ENCODE assay signal across 20 cellular contexts in genomic region chr11:104879514-104880190, GRCh38. TPM values are rescaled to one million over a fixed set of nuclear protein-coding genes. Genes with fewer than 3 reads are reported as not detected.
DNase-seq lines count a peak whose midpoint lies in the region; ATAC-seq and TF ChIP-seq lines count a peak whose summit lies in the region.
"Had no signal": no experiment of that assay in that cellular context is flagged by ENCODE, and none has a peak within 500 bp of the region (broad histone marks: within the 10 kb centered on the region; RNA-seq: fewer than 3 reads in every experiment).

No MANE protein-coding gene starts in this region.

- no peaks in the 10 kb centered on the region for H3K9me3 ChIP-seq in H9 (ENCODE audit: control insufficient read depth, low read depth, low read length)
- H3K9me3 ChIP-seq in PC-3 (ENCODE audit: low read length), result no peaks in the 10 kb centered on the region

- H4K20me1 ChIP-seq in H9 (ENCODE audit: control insufficient read depth, insufficient read depth, insufficient read length), result no peaks in the 10 kb centered on the region
- H4K20me1 ChIP-seq in PC-3 (ENCODE audit: low read length), result no peaks in the 10 kb centered on the region

- H3K27ac ChIP-seq in H9 (ENCODE audit: insufficient read length, low read depth, low read length) (no peak overlapping the region), PC-3 (ENCODE audit: low read length) (no peak overlapping the region)
- H3K27ac ChIP-seq: SK-N-MC had no signal

- H3K27me3 Mint-ChIP-seq in H9 (ENCODE audit: low read depth), result no peaks in the 10 kb centered on the region
- H3K27me3 Mint-ChIP-seq in naive B cell, result no peaks in the 10 kb centered on the region
- H3K27me3 Mint-ChIP-seq in glutamatergic neuron (ENCODE audit: unreplicated experiment), result peaks cover under 1% of the 10 kb centered on the region
- H3K27me3 Mint-ChIP-seq: CD4-positive, alpha-beta T cell had no signal

- H3K9ac ChIP-seq in H9 (ENCODE audit: extremely low read depth, insufficient read length, low read length) (no peak overlapping the region), PC-3 (ENCODE audit: low read length) (no peak overlapping the region)

- H2BK120ac ChIP-seq in H9 (ENCODE audit: low read depth, low read length, poor library complexity, severe bottlenecking), result no peak overlapping the region

- no peaks in the 10 kb centered on the region for H3F3A ChIP-seq in PC-3 (ENCODE audit: low read length, unreplicated experiment)

- H2AFZ ChIP-seq in H9 (ENCODE audit: low read length), result no peak overlapping the region
- no peak overlapping the region for H2AFZ ChIP-seq in PC-3 (ENCODE audit: low read length)

- no peak for DNase-seq in H9
- no peak for DNase-seq in PC-3
- DNase-seq in naive B cell, result no peak
- no peak for DNase-seq in Right ventricle myocardium inferior (ENCODE audit: missing footprints)
- no peak for DNase-seq in glutamatergic neuron
- DNase-seq: Calu3; CD4-positive, alpha-beta T cell; DMS53; NCI-H1436; NCI-H2029; NCI-H2171 treated with DMSO at 0.1 percent for 48 hours; NCI-H748 treated with DMSO at 0.1 percent for 48 hours; Right ventricle myocardium superior had no signal

- H3K36me3 Mint-ChIP-seq in H9 (ENCODE audit: insufficient read depth in 1 of 3, low read depth in 3 of 3) (peaks cover 0 to 2% (median 0%) of the 10 kb centered on the region in 3 experiments; a peak in 2 of 7 replicates), naive B cell (no peaks in the 10 kb centered on the region), glutamatergic neuron (ENCODE audit: unreplicated experiment) (no peaks in the 10 kb centered on the region)

- no peak overlapping the region for H3T11ph ChIP-seq in H9 (ENCODE audit: low read length)

- no peaks in the 10 kb centered on the region for H3K79me1 ChIP-seq in H9 (ENCODE audit: insufficient read depth, low read depth, low read length, poor library complexity, severe bottlenecking)

- WGBS in H9 (ENCODE audit: extremely low coverage, insufficient read length, low lambda C conversion rate), result no CpG with 5 or more reads among the region's 5 CpGs

- no peaks in the 10 kb centered on the region for H3K23me2 ChIP-seq in H9 (ENCODE audit: insufficient read length, low read depth, low read length, poor library complexity, severe bottlenecking)

- H3K4me3 Mint-ChIP-seq in H9 (no peak overlapping the region), naive B cell (peak overlapping the region in 1 of 8 donors; percentile 30), glutamatergic neuron (ENCODE audit: unreplicated experiment) (no peak overlapping the region)
- H3K4me3 Mint-ChIP-seq: CD4-positive, alpha-beta T cell had no signal

- H3K79me2 ChIP-seq in H9 (ENCODE audit: insufficient read depth, low read length) (no peaks in the 10 kb centered on the region), PC-3 (ENCODE audit: low read length) (no peaks in the 10 kb centered on the region)

- POLR2A ChIA-PET in PC-3 (lab: Charles Lee; ENCODE audit: unreplicated experiment), result no interaction called here

- intact Hi-C loops in PC-3 (cut with micrococcal nuclease) (no loop called here), Right ventricle myocardium inferior (cut with DNase I) (no loop called here)

- H3K56ac ChIP-seq in H9 (ENCODE audit: insufficient read length, low read depth, low read length), result no peak overlapping the region

- H3K23ac ChIP-seq in H9 (ENCODE audit: insufficient read length, low read depth, low read length), result no peak overlapping the region

- H3K9me2 ChIP-seq in PC-3 (replicated peaks; ENCODE audit: low read length), result no peaks in the 10 kb centered on the region

- H3K27ac Mint-ChIP-seq in H9 (no peak overlapping the region), naive B cell (peak overlapping the region in 4 of 6 donors; percentile 49 to 94 (median 75)), glutamatergic neuron (ENCODE audit: unreplicated experiment) (no peak overlapping the region)
- H3K27ac Mint-ChIP-seq: CD4-positive, alpha-beta T cell had no signal

- no TSS peak for BruUV-seq in PC-3 (replicated peaks; lab: Mats Ljungman, UMichigan)

- H3K4me3 ChIP-seq in PC-3 (ENCODE audit: low read length), result no peak overlapping the region
- H3K4me3 ChIP-seq: SK-N-MC had no signal

- CTCF ChIA-PET in PC-3 (lab: Charles Lee), result no interaction called here

- H4K5ac ChIP-seq in H9 (ENCODE audit: insufficient read length, low read depth, low read length), result no peak overlapping the region

- no peak overlapping the region for H2BK5ac ChIP-seq in H9 (ENCODE audit: insufficient read length, low read length)

- no peaks in the 10 kb centered on the region for H3K27me3 ChIP-seq in H9 (ENCODE audit: insufficient read depth, low read length)
- H3K27me3 ChIP-seq in PC-3 (ENCODE audit: low read length), result no peaks in the 10 kb centered on the region

- no peak overlapping the region for H2BK12ac ChIP-seq in H9 (ENCODE audit: insufficient read length, low read depth, low read length)

- no peaks in the 10 kb centered on the region; a peak in 1 of 4 replicates for H3K4me1 Mint-ChIP-seq in H9
- H3K4me1 Mint-ChIP-seq in naive B cell, result peaks cover 38 to 68% (median 67%) of the 10 kb centered on the region in 3 donors
- peaks cover 4% of the 10 kb centered on the region for H3K4me1 Mint-ChIP-seq in glutamatergic neuron (ENCODE audit: low read depth, unreplicated experiment)

- H2BK20ac ChIP-seq in H9 (ENCODE audit: low read depth, low read length, poor library complexity, severe bottlenecking), result no peak overlapping the region

- no peak overlapping the region for H2AK5ac ChIP-seq in H9 (ENCODE audit: insufficient read length, low read length)

- H2BK15ac ChIP-seq in H9 (ENCODE audit: low read depth, low read length), result no peak overlapping the region

- TF ChIP-seq CTCF in GM12873 (IDR thresholded peaks at IDR 0.05; ENCODE audit: insufficient read depth, low read depth, low read length, missing control alignments) (peak; percentile 12), H9 (conservative IDR thresholded peaks at IDR 0.05) (peak; percentile 47; the same call in 2 of the 3 replicates), PC-3 (conservative IDR thresholded peaks at IDR 0.05; ENCODE audit: low read depth, low read length) (peak; percentile 46; the same call in 1 of the 2 replicates), glutamatergic neuron (IDR thresholded peaks at IDR 0.05; ENCODE audit: partially characterized antibody, unreplicated experiment) (no peak)

- no peak overlapping the region for H4K8ac ChIP-seq in H9 (replicated peaks; ENCODE audit: insufficient read length, low read depth, low read length)

- ATAC-seq in PC-3 (no peak), naive B cell (ENCODE audit: low read depth in 2 of 2) (no peak), HG03025 (IDR thresholded peaks at IDR 0.05; ENCODE audit: low FRiP score, unreplicated experiment) (no peak), Right ventricle myocardium inferior (no peak)
- ATAC-seq: Panc1 had no signal

- H3K18ac ChIP-seq in H9 (ENCODE audit: insufficient read length, low read depth, low read length), result no peak overlapping the region

- H3K4me2 ChIP-seq in H9 (ENCODE audit: insufficient read depth, insufficient read length, low read length), result no peak overlapping the region
- no peak overlapping the region for H3K4me2 ChIP-seq in PC-3 (ENCODE audit: low read length)

- no peaks in the 10 kb centered on the region for H3K36me3 ChIP-seq in PC-3 (ENCODE audit: low read depth, low read length)

- no peaks in the 10 kb centered on the region for H3K4me1 ChIP-seq in H9 (ENCODE audit: insufficient read depth, low read length)
- H3K4me1 ChIP-seq in PC-3 (ENCODE audit: insufficient read depth, low read length), result no peaks in the 10 kb centered on the region

- H3K4ac ChIP-seq in H9 (ENCODE audit: low read depth, low read length), result no peak overlapping the region

- peaks cover 0 to 3% of the 10 kb centered on the region in 2 experiments; a peak in 3 of 5 replicates for H3K9me3 Mint-ChIP-seq in H9
- peaks cover 0 to 2% (median 0%) of the 10 kb centered on the region in 7 donors for H3K9me3 Mint-ChIP-seq in naive B cell
- H3K9me3 Mint-ChIP-seq in glutamatergic neuron (ENCODE audit: unreplicated experiment), result no peaks in the 10 kb centered on the region
- H3K9me3 Mint-ChIP-seq: CD4-positive, alpha-beta T cell had no signal

- no peak overlapping the region for H4K91ac ChIP-seq in H9 (ENCODE audit: insufficient read length, low read depth, low read length)

- no peak overlapping the region for H3K14ac ChIP-seq in H9 (ENCODE audit: insufficient read depth, low read length)

RNA-seq across cellular contexts. Expression of gene CASP12, which starts 18.6 kb away (rescaled TPM):
- total RNA-seq in H9 (2021), result not detected in 2 replicates
- not detected in 2 replicates for total RNA-seq in PC-3 (2014; rRNA removed)
- under 1 TPM in 2 of 6 donors, not detected in 4; 0.31 to 0.45 TPM for polyA plus RNA-seq in naive B cell (ENCODE audit: low read depth in 6 of 6)
- total RNA-seq in Right ventricle myocardium inferior, result 0.22 TPM
- total RNA-seq in glutamatergic neuron (ENCODE audit: unreplicated experiment), result not detected
- total RNA-seq: Calu3; CD4-positive, alpha-beta T cell; HT-29; LHCN-M2; NCI-H460 had no signal

Comparison
In these comparisons a context has a peak if more than half of its experiments do, and no peak if none do; other contexts are left out.
1. H3K27ac Mint-ChIP-seq: peak in naive B cell (4 of 6); none in H9 (0 of 3) and glutamatergic neuron (single experiment).